Comparison of ENCODE assay signal across 8 cellular contexts in genomic region chr17:46044286-46044928, GRCh38. TPM values are rescaled to one million over a fixed set of nuclear protein-coding genes. Genes with fewer than 3 reads are reported as not detected.
A peak's percentile ranks its signal among the peaks of the same experiment; 100 is the strongest.
DNase-seq lines count a peak whose midpoint lies in the region; ATAC-seq and TF ChIP-seq lines count a peak whose summit lies in the region.

No MANE protein-coding gene starts in this region.

- no peaks in the 10 kb centered on the region for H3K9me3 ChIP-seq in SU-DHL-6 (ENCODE audit: insufficient read depth, low read length)
- H3K9me3 ChIP-seq in skeletal muscle tissue (ENCODE audit: control insufficient read depth in 3 of 3, low read length in 3 of 3), result no peaks in the 10 kb centered on the region

- no peak overlapping the region for H3K4me2 ChIP-seq in SU-DHL-6 (ENCODE audit: low read depth, low read length, poor library complexity, severe bottlenecking)

- in situ Hi-C loops in brain microvascular endothelial cell (cut with HindIII; ENCODE audit: low pct_ligation_motif_present, low sequenced_read_pairs), result no loop called here

- DNase-seq in GM04504 (ENCODE audit: low read depth) (peak; percentile 76), NCI-H1092 treated with DMSO at 0.1 percent for 48 hours (lab: John Stamatoyannopoulos, UW) (peak; percentile 62), brain microvascular endothelial cell (peak; percentile 89), iPS-NIHi11 (ENCODE audit: low spot score) (peak; percentile 78), 8988T (no peak)

- TF ChIP-seq CTCF in SU-DHL-6 (IDR thresholded peaks at IDR 0.05; ENCODE audit: insufficient read depth, low read length, poor library complexity, severe bottlenecking), result peak; percentile 73
- TF ChIP-seq CTCF in brain microvascular endothelial cell (IDR thresholded peaks at IDR 0.05; ENCODE audit: low read depth, low read length, missing control alignments), result peak; percentile 87

- H3K27me3 ChIP-seq in SU-DHL-6 (ENCODE audit: low read length) (no peaks in the 10 kb centered on the region), brain microvascular endothelial cell (replicated peaks) (no peaks in the 10 kb centered on the region), skeletal muscle tissue (ENCODE audit: control insufficient read depth in 3 of 3, insufficient read depth in 3 of 3, low read length in 3 of 3) (no peaks in the 10 kb centered on the region)

- peaks cover 3% of the 10 kb centered on the region; the same call in 1 of the 2 replicates for H3F3A ChIP-seq in SU-DHL-6 (ENCODE audit: insufficient read depth)

- no peak overlapping the region for H3K9ac ChIP-seq in SU-DHL-6 (ENCODE audit: low read length)
- peak overlapping the region in 1 of 3 donors; percentile 9 for H3K9ac ChIP-seq in skeletal muscle tissue (ENCODE audit: low read depth in 1 of 3, low read length in 3 of 3)

- peaks cover 18 to 24% (median 22%) of the 10 kb centered on the region in 3 donors for H3K4me1 ChIP-seq in skeletal muscle tissue (ENCODE audit: control insufficient read depth in 3 of 3, insufficient read depth in 3 of 3, low read length in 3 of 3)

- H3K27ac ChIP-seq in SU-DHL-6 (ENCODE audit: low read depth, low read length) (no peak overlapping the region), brain microvascular endothelial cell (no peak overlapping the region), skeletal muscle tissue (ENCODE audit: low read depth, low read length) (peak overlapping the region; percentile 26)

- no peak overlapping the region for H2AFZ ChIP-seq in SU-DHL-6 (ENCODE audit: low read depth, low read length, severe bottlenecking)

- no peaks in the 10 kb centered on the region for H4K20me1 ChIP-seq in SU-DHL-6 (ENCODE audit: low read depth, low read length)

- no peaks in the 10 kb centered on the region for H3K9me2 ChIP-seq in SU-DHL-6 (replicated peaks; ENCODE audit: insufficient read depth, low read length)

- H3K79me2 ChIP-seq in SU-DHL-6 (ENCODE audit: insufficient read depth, low read length), result no peaks in the 10 kb centered on the region

- no peak for ATAC-seq in GM21360 (IDR thresholded peaks at IDR 0.05; ENCODE audit: unreplicated experiment)

- H3K36me3 ChIP-seq in SU-DHL-6 (ENCODE audit: low read length) (peaks cover 29% of the 10 kb centered on the region; the same call in 1 of the 2 replicates), brain microvascular endothelial cell (replicated peaks) (peaks cover 36% of the 10 kb centered on the region), skeletal muscle tissue (ENCODE audit: control insufficient read depth in 3 of 3, insufficient read depth in 3 of 3, low read length in 3 of 3) (peaks cover 6 to 14% (median 8%) of the 10 kb centered on the region in 3 donors)

- H3K4me3 ChIP-seq in SU-DHL-6 (ENCODE audit: insufficient read depth, low read length, poor library complexity, severe bottlenecking) (no peak overlapping the region), brain microvascular endothelial cell (ENCODE audit: low read depth, low read length) (no peak overlapping the region), skeletal muscle tissue (ENCODE audit: low read length in 3 of 3) (no peak overlapping the region)

RNA-seq across cellular contexts. Expression of gene STH, which starts 45.4 kb away (rescaled TPM):
- not detected for total RNA-seq in skeletal muscle tissue
